In genomic region chr3:47882338-47882737, GRCh38 we compare ENCODE assay signal across 15 cellular contexts.
"Had no signal": no experiment of that assay in that cellular context is flagged by ENCODE, and none has a peak within 500 bp of the region (broad histone marks: within the 10 kb centered on the region; RNA-seq: fewer than 3 reads in every experiment).

No MANE protein-coding gene starts in this region.

- H3K4me3 ChIP-seq: dorsolateral prefrontal cortex, esophagus squamous epithelium, lung, stomach had no signal

- H3K27me3 Mint-ChIP-seq: brain; naive thymus-derived CD4-positive, alpha-beta T cell had no signal

- H3K27ac Mint-ChIP-seq: activated naive CD4-positive, alpha-beta T cell treated with anti-CD3 and anti-CD28 coated beads, Interleukin-2, amount 50 U/mL, for 72 hours; brain had no signal

- DNase-seq: activated effector memory CD4-positive, alpha-beta T cell treated with anti-CD3 and anti-CD28 coated beads, Interleukin-2, amount 50 U/mL, for 16 hours; activated T-cell treated with anti-CD3 and anti-CD28 coated beads, Interleukin-2, amount 50 U/mL, for 1 hour; amniotic stem cell; dorsolateral prefrontal cortex; esophagus squamous epithelium; foreskin keratinocyte; head of caudate nucleus; left cardiac atrium; naive thymus-derived CD4-positive, alpha-beta T cell; occipital lobe; stimulated activated CD4-positive, alpha-beta T cell treated with anti-CD3 and anti-CD28 coated beads, Interleukin-4, amount 100 ng/mL, for 24 hours; stomach had no signal

- H3K4me3 Mint-ChIP-seq: brain; naive thymus-derived CD4-positive, alpha-beta T cell had no signal

- H3K27me3 ChIP-seq: dorsolateral prefrontal cortex, esophagus squamous epithelium, foreskin keratinocyte, stomach had no signal

- H3K9me3 ChIP-seq: esophagus squamous epithelium, stomach had no signal

- ATAC-seq: activated naive CD4-positive, alpha-beta T cell treated with anti-CD3 and anti-CD28 coated beads, Interleukin-2, amount 50 U/mL, for 72 hours; foreskin keratinocyte; left cardiac atrium; naive thymus-derived CD4-positive, alpha-beta T cell had no signal

- H3K9me3 Mint-ChIP-seq: activated naive CD4-positive, alpha-beta T cell treated with anti-CD3 and anti-CD28 coated beads, Interleukin-2, amount 50 U/mL, for 72 hours had no signal

- H3K27ac ChIP-seq: dorsolateral prefrontal cortex, esophagus squamous epithelium, foreskin keratinocyte, stomach had no signal
